ENCODE assay signal across 8 cellular contexts in the genomic region with DNA sequence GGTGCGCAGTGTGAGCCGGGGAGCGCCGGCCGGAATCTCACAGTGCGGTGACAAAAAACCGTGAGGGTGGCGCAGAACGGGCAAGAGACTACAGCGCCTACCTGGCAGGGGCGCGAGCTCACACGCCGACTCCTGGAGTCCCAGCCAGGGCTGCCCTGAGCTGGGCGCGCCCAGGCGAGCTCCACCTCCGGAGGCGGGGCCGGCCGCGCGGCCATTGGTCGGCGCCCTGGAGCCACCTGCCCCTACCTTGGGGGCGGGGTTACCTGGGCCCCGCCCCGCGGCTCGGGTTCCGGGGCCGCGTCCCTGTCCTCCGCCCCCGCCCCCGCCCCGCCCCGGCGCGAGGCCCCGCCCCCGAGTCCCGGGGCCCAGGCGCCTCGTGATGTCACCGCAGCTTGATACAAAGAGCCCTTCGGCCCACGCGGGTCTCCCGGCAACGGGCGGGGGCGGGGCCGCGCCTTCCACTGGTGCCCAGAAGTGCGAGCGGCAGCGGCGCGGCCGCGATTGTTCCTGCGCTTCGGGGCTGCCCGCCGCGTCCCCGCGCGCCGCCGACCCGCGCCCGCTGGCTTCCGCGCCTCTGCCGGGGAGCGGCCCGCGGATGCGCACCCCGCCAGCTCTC.
DNase-seq lines count a peak whose midpoint lies in the region; ATAC-seq and TF ChIP-seq lines count a peak whose summit lies in the region.

No MANE protein-coding gene starts in this region.

- H3K4me1 Mint-ChIP-seq in GM23338 (peaks cover 42% of the 10 kb centered on the region), glutamatergic neuron (ENCODE audit: low read depth, unreplicated experiment) (peaks cover 30% of the 10 kb centered on the region)

- ATAC-seq in GM23338: peak; percentile 83
- peak; percentile 95 for ATAC-seq in RWPE2 (ENCODE audit: low read depth)

- H3K9me3 Mint-ChIP-seq in GM23338: no peaks in the 10 kb centered on the region
- H3K9me3 Mint-ChIP-seq in glutamatergic neuron (ENCODE audit: unreplicated experiment): peaks cover 6% of the 10 kb centered on the region

- H4K20me1 ChIP-seq in GM23338 (replicated peaks; ENCODE audit: insufficient read depth) (no peaks in the 10 kb centered on the region; the same call in 1 of the 2 replicates), osteoblast (ENCODE audit: insufficient read depth, low read length) (peaks cover 4% of the 10 kb centered on the region)

- H3K27ac ChIP-seq in GM23338 (ENCODE audit: low read depth): peak overlapping the region; percentile 98
- H3K27ac ChIP-seq in RWPE2 (ENCODE audit: poor library complexity, severe bottlenecking): no peak overlapping the region
- no peak overlapping the region for H3K27ac ChIP-seq in osteoblast (ENCODE audit: low read depth, low read length)
- peak overlapping the region; percentile 85 for H3K27ac ChIP-seq in temporal lobe (ENCODE audit: low read depth, low read length)

- H3K36me3 Mint-ChIP-seq in GM23338 (ENCODE audit: low read depth) (no peaks in the 10 kb centered on the region; the same call in 2 of the 3 replicates), glutamatergic neuron (ENCODE audit: unreplicated experiment) (no peaks in the 10 kb centered on the region)

- H3K4me1 ChIP-seq in GM23338 (ENCODE audit: insufficient read depth): peaks cover 33% of the 10 kb centered on the region
- H3K4me1 ChIP-seq in RWPE2 (ENCODE audit: insufficient read depth, poor library complexity, severe bottlenecking): peaks cover 9% of the 10 kb centered on the region
- no peaks in the 10 kb centered on the region for H3K4me1 ChIP-seq in osteoblast (ENCODE audit: insufficient read depth, low read length)

- H3F3A ChIP-seq in GM23338 (replicated peaks; ENCODE audit: low read depth): peaks cover 21% of the 10 kb centered on the region

- H3K27me3 ChIP-seq in GM23338 (ENCODE audit: insufficient read depth) (no peaks in the 10 kb centered on the region), RWPE2 (ENCODE audit: insufficient read depth, poor library complexity, severe bottlenecking) (no peaks in the 10 kb centered on the region), osteoblast (ENCODE audit: insufficient read depth, low read length) (peaks cover 65% of the 10 kb centered on the region)

- H3K79me2 ChIP-seq in GM23338 (replicated peaks; ENCODE audit: insufficient read depth): peaks cover 29% of the 10 kb centered on the region
- no peaks in the 10 kb centered on the region for H3K79me2 ChIP-seq in osteoblast (ENCODE audit: insufficient read depth, low read length)

- H3K4me3 Mint-ChIP-seq in GM23338: peak overlapping the region; percentile 85
- H3K4me3 Mint-ChIP-seq in glutamatergic neuron (ENCODE audit: unreplicated experiment): peak overlapping the region; percentile 81

- H3K36me3 ChIP-seq in GM23338 (ENCODE audit: insufficient read depth) (no peaks in the 10 kb centered on the region), RWPE2 (ENCODE audit: low read depth) (no peaks in the 10 kb centered on the region), osteoblast (ENCODE audit: insufficient read depth, low read length) (no peaks in the 10 kb centered on the region)

- H3K9me3 ChIP-seq in RWPE2 (ENCODE audit: severe bottlenecking) (no peaks in the 10 kb centered on the region), osteoblast (ENCODE audit: low read depth, low read length) (no peaks in the 10 kb centered on the region)

- H3K4me2 ChIP-seq in GM23338 (peak overlapping the region; percentile 96), osteoblast (ENCODE audit: insufficient read depth, low read length) (peak overlapping the region; percentile 67)

- peak overlapping the region; percentile 94 for H3K4me3 ChIP-seq in GM23338
- H3K4me3 ChIP-seq in RWPE2 (ENCODE audit: severe bottlenecking): peak overlapping the region; percentile 85
- H3K4me3 ChIP-seq in osteoblast (ENCODE audit: insufficient read depth, low read length): peak overlapping the region; percentile 48

- no peaks in the 10 kb centered on the region for H3K9me2 ChIP-seq in GM23338 (ENCODE audit: insufficient read depth)

- TF ChIP-seq CTCF in GM23338 (conservative IDR thresholded peaks at IDR 0.05; ENCODE audit: low read depth in 2 of 2) (no peak), RWPE2 (IDR thresholded peaks at IDR 0.05; ENCODE audit: poor library complexity, severe bottlenecking) (peak; percentile 7), glutamatergic neuron (IDR thresholded peaks at IDR 0.05; ENCODE audit: partially characterized antibody, unreplicated experiment) (no peak), osteoblast (IDR thresholded peaks at IDR 0.05; ENCODE audit: extremely low read depth, low read depth, low read length) (no peak)

- DNase-seq in DMS79 (lab: John Stamatoyannopoulos, UW): peak; percentile 91
- DNase-seq in GM23338 (ENCODE audit: low spot score): peak; percentile 96
- DNase-seq in M059J (ENCODE audit: low read depth): peak; percentile 78
- DNase-seq in RWPE2 (ENCODE audit: low spot score): peak; percentile 88
- peak; percentile 94 for DNase-seq in activated gamma-delta T cell treated with anti-CD3 and anti-CD28 coated beads, Interleukin-2, amount 50 U/mL, for 16 hours (ENCODE audit: low read depth)
- DNase-seq in glutamatergic neuron: peak; percentile 63
- peak; percentile 98 for DNase-seq in osteoblast (ENCODE audit: insufficient read length, low spot score, missing footprints)

- H3K27ac Mint-ChIP-seq in GM23338 (peak overlapping the region; percentile 96), glutamatergic neuron (ENCODE audit: unreplicated experiment) (no peak overlapping the region)

- H3K27me3 Mint-ChIP-seq in GM23338 (ENCODE audit: insufficient read depth, low read depth, poor library complexity): peaks cover 12% of the 10 kb centered on the region
- H3K27me3 Mint-ChIP-seq in glutamatergic neuron (ENCODE audit: unreplicated experiment): peaks cover 24% of the 10 kb centered on the region

- H2AFZ ChIP-seq in GM23338 (peak overlapping the region; percentile 75), osteoblast (ENCODE audit: low read length) (no peak overlapping the region)

TF ChIP-seq in GM23338, 12 proteins besides CTCF, POLR2A, EP300 and RAD21:
- no peak for TF ChIP-seq JUNB (IDR thresholded peaks at IDR 0.05; ENCODE audit: unreplicated experiment)
- peak; percentile 87 for TF ChIP-seq POLR2AphosphoS5 (IDR thresholded peaks at IDR 0.05; ENCODE audit: low read depth)
- TF ChIP-seq EZH2 (IDR thresholded peaks at IDR 0.05; ENCODE audit: low read depth, unreplicated experiment): no peak
- TF ChIP-seq CREB1 (CRISPR knock-in tag; IDR thresholded peaks at IDR 0.05; ENCODE audit: low read depth): peak; percentile 53; the same call in 1 of the 2 replicates
- no peak for TF ChIP-seq NANOG (IDR thresholded peaks at IDR 0.05; ENCODE audit: borderline replicate concordance)
- no peak for TF ChIP-seq EZH2phosphoT487 (IDR thresholded peaks at IDR 0.05; ENCODE audit: unreplicated experiment)
- no peak for TF ChIP-seq ETS1 (IDR thresholded peaks at IDR 0.05)

Comparison
In these comparisons a context has a peak if more than half of its experiments do, and no peak if none do; other contexts are left out.
1. H3K27ac ChIP-seq: peak in GM23338 (single experiment) and temporal lobe (single experiment); none in RWPE2 (single experiment) and osteoblast (single experiment).
2. Peak in every context shown above with its lines, with median percentiles within 50 percentile points of each other: DNase-seq and H3K4me3 ChIP-seq.